In the genomic region with DNA sequence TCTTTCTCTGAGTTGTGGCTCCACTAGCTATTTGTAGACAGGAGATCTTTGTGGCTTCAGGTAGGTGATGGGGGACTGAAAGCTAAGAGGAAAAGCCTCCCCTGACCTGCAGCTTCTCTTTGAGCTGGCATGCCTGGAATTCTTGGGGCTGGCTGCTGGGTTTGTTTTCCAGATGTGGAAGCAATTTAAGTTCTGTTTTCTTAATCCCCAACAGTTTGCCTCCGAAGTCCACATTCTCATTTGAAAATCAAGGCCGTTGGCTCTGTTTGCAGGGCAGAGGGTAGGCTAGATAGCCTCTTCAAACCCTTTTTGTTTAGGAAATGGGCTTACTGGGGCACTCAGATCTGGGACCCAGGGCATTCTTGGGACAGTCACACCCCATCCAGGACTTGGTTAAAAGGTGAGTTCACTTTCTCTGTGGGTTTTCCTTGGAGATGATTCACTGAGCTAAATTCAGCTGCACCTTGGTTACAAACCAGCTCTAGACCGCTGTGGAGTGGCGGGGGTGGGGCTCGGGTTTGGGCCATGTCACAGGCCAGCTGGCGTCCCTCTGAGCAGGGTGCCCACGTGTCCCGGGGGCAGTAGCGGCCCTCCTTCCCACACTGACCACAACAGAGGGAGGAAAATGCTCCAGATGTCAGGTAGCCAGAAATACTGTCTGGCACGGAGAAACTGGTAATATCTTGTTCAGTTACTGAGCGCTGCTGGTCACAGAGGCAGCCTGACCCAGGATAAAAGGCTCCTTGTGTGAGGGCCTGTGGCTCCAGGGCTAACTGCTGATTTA, we compare ENCODE assay signal across 7 cellular contexts.
A peak's percentile ranks its signal among the peaks of the same experiment; 100 is the strongest.
DNase-seq lines count a peak whose midpoint lies in the region; ATAC-seq lines count a peak whose summit lies in the region.

No MANE protein-coding gene starts in this region.

- H3K9me3 ChIP-seq in HUES64 (ENCODE audit: insufficient read depth, low read depth, low read length), result no peaks in the 10 kb centered on the region
- no peaks in the 10 kb centered on the region for H3K9me3 ChIP-seq in iPS DF 6.9 (ENCODE audit: control insufficient read depth, insufficient read depth, low read length)
- H3K9me3 ChIP-seq in CD4-positive, alpha-beta memory T cell (ENCODE audit: control insufficient read depth in 1 of 2, low read length in 2 of 2), result no peaks in the 10 kb centered on the region

- H3K4me3 ChIP-seq in HUES64 (ENCODE audit: low read length) (peak overlapping the region; percentile 21; the same call in 1 of the 2 replicates), iPS DF 6.9 (ENCODE audit: low read length) (no peak overlapping the region)
- no peak overlapping the region for H3K4me3 ChIP-seq in CD4-positive, alpha-beta memory T cell (ENCODE audit: low read length in 2 of 2)

- POLR2A ChIA-PET in activated naive CD8-positive, alpha-beta T cell treated with anti-CD3 and anti-CD28 coated beads, Interleukin-2, amount 10 ng/mL, durations not matched to agents 7 days and 5 days (lab: Charles Lee), result interaction anchor here (1.0 to 1.4 kb wide), 5 partner anchors 8 to 16 kb away, joined by 3 to 6 read pairs (median 5); no protein-coding TSS in a partner anchor
- POLR2A ChIA-PET in CD4-positive, alpha-beta memory T cell (lab: Charles Lee; ENCODE audit: partially characterized antibody), result interaction anchor here (1.7 to 1.8 kb wide), 2 partner anchors 11 to 12 kb away, joined by 4 to 7 read pairs; no protein-coding TSS in a partner anchor

- WGBS in HUES64, result 45% methylated on average over 11 of the region's 11 CpGs
- WGBS in iPS DF 6.9 (ENCODE audit: insufficient coverage, insufficient read length), result no CpG with 5 or more reads among the region's 11 CpGs

- no peaks in the 10 kb centered on the region for H3K9me3 Mint-ChIP-seq in activated naive CD8-positive, alpha-beta T cell treated with anti-CD3 and anti-CD28 coated beads, Interleukin-2, amount 10 ng/mL, durations not matched to agents 7 days and 5 days
- H3K9me3 Mint-ChIP-seq in stimulated activated memory B cell treated with anti-CD40 and anti-IgM and Interleukin-4, amounts not matched to agents 10 μg/mL and 1 μg/mL and 100 μg/mL, for 72 hours, result no peaks in the 10 kb centered on the region
- no peaks in the 10 kb centered on the region for H3K9me3 Mint-ChIP-seq in CD4-positive, alpha-beta memory T cell

- H3K27ac ChIP-seq in HUES64 (ENCODE audit: low read depth, low read length) (peak overlapping the region; percentile 93), iPS DF 6.9 (ENCODE audit: low read length) (peak overlapping the region; percentile 16)
- H3K27ac ChIP-seq in CD4-positive, alpha-beta memory T cell (ENCODE audit: low read depth, low read length), result no peak overlapping the region

- CTCF ChIA-PET in CD4-positive, alpha-beta memory T cell (lab: Charles Lee; ENCODE audit: partially characterized antibody), result interaction anchor here (0.8 to 2.4 kb wide), 3 partner anchors 9 to 17 kb away, joined by 3 to 19 read pairs (median 3); no protein-coding TSS in a partner anchor

- H3K4me3 Mint-ChIP-seq in activated naive CD8-positive, alpha-beta T cell treated with anti-CD3 and anti-CD28 coated beads, Interleukin-2, amount 10 ng/mL, durations not matched to agents 7 days and 5 days, result peak overlapping the region; percentile 13
- H3K4me3 Mint-ChIP-seq in stimulated activated memory B cell treated with anti-CD40 and anti-IgM and Interleukin-4, amounts not matched to agents 10 μg/mL and 1 μg/mL and 100 μg/mL, for 72 hours, result no peak overlapping the region
- no peak overlapping the region for H3K4me3 Mint-ChIP-seq in CD4-positive, alpha-beta memory T cell

- H3K27me3 ChIP-seq in HUES64 (ENCODE audit: insufficient read depth, low read length) (no peaks in the 10 kb centered on the region), iPS DF 6.9 (ENCODE audit: control insufficient read depth, insufficient read depth, low read length) (no peaks in the 10 kb centered on the region)
- H3K27me3 ChIP-seq in CD4-positive, alpha-beta memory T cell (ENCODE audit: insufficient read depth, low read length), result no peaks in the 10 kb centered on the region

- DNase-seq in activated naive CD8-positive, alpha-beta T cell treated with anti-CD3 and anti-CD28 coated beads, Interleukin-2, amount 10 ng/mL, durations not matched to agents 7 days and 5 days, result no peak
- no peak for DNase-seq in iPS DF 6.9 (ENCODE audit: low read depth, low spot score)
- no peak for DNase-seq in CD4-positive, alpha-beta memory T cell

- no peaks in the 10 kb centered on the region for H3K36me3 ChIP-seq in HUES64 (ENCODE audit: insufficient read depth, low read length)
- no peaks in the 10 kb centered on the region for H3K36me3 ChIP-seq in iPS DF 6.9 (ENCODE audit: control insufficient read depth, insufficient read depth, low read length)
- no peaks in the 10 kb centered on the region for H3K36me3 ChIP-seq in CD4-positive, alpha-beta memory T cell (ENCODE audit: insufficient read depth, low read length)

- peaks cover 30% of the 10 kb centered on the region for H3K4me1 Mint-ChIP-seq in activated naive CD8-positive, alpha-beta T cell treated with anti-CD3 and anti-CD28 coated beads, Interleukin-2, amount 10 ng/mL, durations not matched to agents 7 days and 5 days
- peaks cover 52% of the 10 kb centered on the region for H3K4me1 Mint-ChIP-seq in stimulated activated memory B cell treated with anti-CD40 and anti-IgM and Interleukin-4, amounts not matched to agents 10 μg/mL and 1 μg/mL and 100 μg/mL, for 72 hours
- peaks cover 17 to 61% (median 36%) of the 10 kb centered on the region in 4 donors for H3K4me1 Mint-ChIP-seq in CD4-positive, alpha-beta memory T cell

- H3K36me3 Mint-ChIP-seq in activated naive CD8-positive, alpha-beta T cell treated with anti-CD3 and anti-CD28 coated beads, Interleukin-2, amount 10 ng/mL, durations not matched to agents 7 days and 5 days, result no peaks in the 10 kb centered on the region
- no peaks in the 10 kb centered on the region for H3K36me3 Mint-ChIP-seq in stimulated activated memory B cell treated with anti-CD40 and anti-IgM and Interleukin-4, amounts not matched to agents 10 μg/mL and 1 μg/mL and 100 μg/mL, for 72 hours
- peaks cover 1 to 4% of the 10 kb centered on the region in 2 donors for H3K36me3 Mint-ChIP-seq in CD4-positive, alpha-beta memory T cell

- no peak for ATAC-seq in activated naive CD8-positive, alpha-beta T cell treated with anti-CD3 and anti-CD28 coated beads, Interleukin-2, amount 10 ng/mL, durations not matched to agents 7 days and 5 days (ENCODE audit: low read depth)
- no peak for ATAC-seq in stimulated activated memory B cell treated with anti-CD40 and anti-IgM and Interleukin-4, amounts not matched to agents 10 μg/mL and 1 μg/mL and 100 μg/mL, for 72 hours
- ATAC-seq in GM18861 (IDR thresholded peaks at IDR 0.05; ENCODE audit: unreplicated experiment), result no peak
- no peak for ATAC-seq in GM18502 (IDR thresholded peaks at IDR 0.05; ENCODE audit: poor library complexity, unreplicated experiment)

- peak overlapping the region; percentile 46 for H3K9ac ChIP-seq in HUES64 (ENCODE audit: low read depth, low read length)

- intact Hi-C loops in CD4-positive, alpha-beta memory T cell (cut with micrococcal nuclease), result no loop called here

- H3K27ac Mint-ChIP-seq in activated naive CD8-positive, alpha-beta T cell treated with anti-CD3 and anti-CD28 coated beads, Interleukin-2, amount 10 ng/mL, durations not matched to agents 7 days and 5 days, result peak overlapping the region; percentile 56
- peak overlapping the region; percentile 88 for H3K27ac Mint-ChIP-seq in stimulated activated memory B cell treated with anti-CD40 and anti-IgM and Interleukin-4, amounts not matched to agents 10 μg/mL and 1 μg/mL and 100 μg/mL, for 72 hours
- H3K27ac Mint-ChIP-seq in CD4-positive, alpha-beta memory T cell, result peak overlapping the region in 2 of 7 donors; percentile 9 to 57

- H3K27me3 Mint-ChIP-seq in activated naive CD8-positive, alpha-beta T cell treated with anti-CD3 and anti-CD28 coated beads, Interleukin-2, amount 10 ng/mL, durations not matched to agents 7 days and 5 days, result no peaks in the 10 kb centered on the region
- H3K27me3 Mint-ChIP-seq in stimulated activated memory B cell treated with anti-CD40 and anti-IgM and Interleukin-4, amounts not matched to agents 10 μg/mL and 1 μg/mL and 100 μg/mL, for 72 hours, result no peaks in the 10 kb centered on the region
- no peaks in the 10 kb centered on the region for H3K27me3 Mint-ChIP-seq in CD4-positive, alpha-beta memory T cell

- peaks cover 30% of the 10 kb centered on the region for H3K4me1 ChIP-seq in HUES64 (ENCODE audit: insufficient read depth, low read length)
- peaks cover 9% of the 10 kb centered on the region for H3K4me1 ChIP-seq in iPS DF 6.9 (ENCODE audit: control insufficient read depth, insufficient read depth, low read length)
- peaks cover 50% of the 10 kb centered on the region for H3K4me1 ChIP-seq in CD4-positive, alpha-beta memory T cell (ENCODE audit: insufficient read depth, low read length)
